In genomic region chr4:64385177-64385549, GRCh38 we compare ENCODE assay signal across 22 cellular contexts. TPM values are rescaled to one million over a fixed set of nuclear protein-coding genes. Genes with fewer than 3 reads are reported as not detected.
DNase-seq lines count a peak whose midpoint lies in the region; ATAC-seq, FAIRE-seq and TF ChIP-seq lines count a peak whose summit lies in the region.
"Had no signal": no experiment of that assay in that cellular context is flagged by ENCODE, and none has a peak within 500 bp of the region (broad histone marks: within the 10 kb centered on the region; RNA-seq: fewer than 3 reads in every experiment).

No MANE protein-coding gene starts in this region.

- TF ChIP-seq POLR2A in gastroesophageal sphincter (IDR thresholded peaks at IDR 0.05), result no peak

- intact Hi-C loops in heart right ventricle (cut with DNase I), result no loop called here
- intact Hi-C loops in kidney (cut with DNase I), result no loop called here
- intact Hi-C loops in upper lobe of right lung (cut with DNase I), result no loop called here

- no peak overlapping the region for H3K27ac ChIP-seq in gastroesophageal sphincter
- no peak overlapping the region for H3K27ac ChIP-seq in heart right ventricle
- no peak overlapping the region for H3K27ac ChIP-seq in kidney (ENCODE audit: low read depth in 2 of 2, low read length in 2 of 2)
- no peak overlapping the region for H3K27ac ChIP-seq in upper lobe of right lung
- H3K27ac ChIP-seq: A549, C4-2B, HL-60 had no signal

- H3K9me3 ChIP-seq in gastroesophageal sphincter (no peaks in the 10 kb centered on the region), heart right ventricle (no peaks in the 10 kb centered on the region), kidney (ENCODE audit: control insufficient read depth in 1 of 2, low read length in 2 of 2) (no peaks in the 10 kb centered on the region), upper lobe of right lung (peaks cover 7% of the 10 kb centered on the region)
- H3K9me3 ChIP-seq: A549, BE2C had no signal

- no peak for TF ChIP-seq CTCF in gastroesophageal sphincter (IDR thresholded peaks at IDR 0.05)
- TF ChIP-seq CTCF in heart right ventricle (IDR thresholded peaks at IDR 0.05), result no peak
- no peak for TF ChIP-seq CTCF in kidney (IDR thresholded peaks at IDR 0.05; ENCODE audit: borderline replicate concordance, extremely low read depth, insufficient read depth)
- TF ChIP-seq CTCF in upper lobe of right lung (IDR thresholded peaks at IDR 0.05), result no peak
- no peak for TF ChIP-seq CTCF in GM10248 (IDR thresholded peaks at IDR 0.05; ENCODE audit: control extremely low read depth, extremely low read depth, low read depth, missing control alignments)

- no peaks in the 10 kb centered on the region for H3K4me1 ChIP-seq in gastroesophageal sphincter
- peaks cover 0 to 37% (median under 1%) of the 10 kb centered on the region in 9 donors for H3K4me1 ChIP-seq in heart right ventricle
- H3K4me1 ChIP-seq in kidney (ENCODE audit: control insufficient read depth in 1 of 2, insufficient read depth in 1 of 2, low read depth in 1 of 2, low read length in 2 of 2), result no peaks in the 10 kb centered on the region
- no peaks in the 10 kb centered on the region for H3K4me1 ChIP-seq in upper lobe of right lung
- H3K4me1 ChIP-seq: A549, BE2C had no signal

- WGBS in gastroesophageal sphincter (ENCODE audit: low coverage in 1 of 2), 2 donors, result no CpG with 5 or more reads among the region's 1 CpG
- WGBS in heart right ventricle, 2 donors, result 65 to 68% methylated on average over 1 of the region's 1 CpG

- POLR2A ChIA-PET in GM10248 (lab: Yijun Ruan, JAX), result no interaction called here

- H3K4me3 ChIP-seq in gastroesophageal sphincter (no peak overlapping the region), heart right ventricle (no peak overlapping the region), kidney (ENCODE audit: low read length in 2 of 2) (no peak overlapping the region), upper lobe of right lung (no peak overlapping the region)
- H3K4me3 ChIP-seq: A549 had no signal

- peak; percentile 23 to 24 for DNase-seq in heart right ventricle
- DNase-seq in kidney, result peak; percentile 25
- no peak for DNase-seq in upper lobe of right lung
- DNase-seq in GM10248 (ENCODE audit: extremely low spot score), result no peak
- no peak for DNase-seq in NCI-H2227 treated with DMSO at 0.1 percent for 48 hours (lab: John Stamatoyannopoulos, UW)
- no peak for DNase-seq in NCI-H146 (lab: John Stamatoyannopoulos, UW)
- DNase-seq: BE2C; CD4-positive, alpha-beta memory T cell; COR-L47; DMS153; DMS79 treated with DMSO at 0.1 percent for 48 hours; EL had no signal

- FAIRE-seq in kidney (lab: Jason Lieb, UNC), result no peak
- FAIRE-seq: A549, D721Med, G401.6, GM19239 had no signal

- no peak overlapping the region for H3K9ac ChIP-seq in kidney (ENCODE audit: low read length in 2 of 2)

- H3K36me3 ChIP-seq in gastroesophageal sphincter, result no peaks in the 10 kb centered on the region
- no peaks in the 10 kb centered on the region for H3K36me3 ChIP-seq in heart right ventricle
- no peaks in the 10 kb centered on the region for H3K36me3 ChIP-seq in kidney (ENCODE audit: control insufficient read depth in 1 of 2, insufficient read depth in 2 of 2, low read length in 2 of 2)
- H3K36me3 ChIP-seq in upper lobe of right lung, result no peaks in the 10 kb centered on the region
- H3K36me3 ChIP-seq: BE2C had no signal

- H3K27me3 ChIP-seq in gastroesophageal sphincter (no peaks in the 10 kb centered on the region), heart right ventricle (no peaks in the 10 kb centered on the region), upper lobe of right lung (no peaks in the 10 kb centered on the region)
- H3K27me3 ChIP-seq: BE2C had no signal

- CTCF ChIA-PET in GM10248 (lab: Yijun Ruan, JAX), result interaction anchor here (0.9 kb wide), 1 partner anchor 9 kb away, joined by 3 read pairs; no protein-coding TSS in a partner anchor

- TF ChIP-seq EP300 in gastroesophageal sphincter (IDR thresholded peaks at IDR 0.05), result no peak

- ATAC-seq in gastroesophageal sphincter (peak; percentile 28), heart right ventricle (peak; percentile 63 to 95 (median 82)), upper lobe of right lung (peak; percentile 24)
- ATAC-seq: A549, HCT116 had no signal

RNA-seq across cellular contexts. Expression of gene TECRL, which starts 24.1 kb away (rescaled TPM):
- total RNA-seq in gastroesophageal sphincter, result not detected
- 1,000 to 10,000 TPM in 7 of 10 donors, 100 to 1,000 TPM in 3; 850 to 1,257 (median 1,099) TPM for total RNA-seq in heart right ventricle
- polyA plus RNA-seq in heart right ventricle, result 100 to 1,000 TPM; 112 to 401 TPM
- not detected for total RNA-seq in kidney
- not detected for polyA plus RNA-seq in kidney (ENCODE audit: insufficient read depth, low read depth, low replicate concordance)
- total RNA-seq in upper lobe of right lung, result not detected
- total RNA-seq: CD4-positive, alpha-beta memory T cell; H4 had no signal
- polyA plus RNA-seq: A549; AG04450; CD4-positive, alpha-beta memory T cell had no signal

Comparison
In these comparisons a context has a peak if more than half of its experiments do, and no peak if none do; other contexts are left out.
1. ATAC-seq: peak in every context shown above with its lines; median percentile 82 in heart right ventricle; 28 in gastroesophageal sphincter; 24 in upper lobe of right lung.
2. DNase-seq: peak in heart right ventricle (2 of 2) and kidney (single experiment); none in upper lobe of right lung (single experiment), GM10248 (single experiment), NCI-H2227 treated with DMSO at 0.1 percent for 48 hours (single experiment) and NCI-H146 (single experiment).
3. RNA of gene TECRL, which starts 24.1 kb away (total RNA-seq): 850 to 1,257 TPM in heart right ventricle; not detected in upper lobe of right lung (single experiment), not detected in gastroesophageal sphincter and not detected in kidney (single experiment); every median in the first group is over 100 times any median in the second.